ENCODE assay signal across 12 cellular contexts in the genomic region with DNA sequence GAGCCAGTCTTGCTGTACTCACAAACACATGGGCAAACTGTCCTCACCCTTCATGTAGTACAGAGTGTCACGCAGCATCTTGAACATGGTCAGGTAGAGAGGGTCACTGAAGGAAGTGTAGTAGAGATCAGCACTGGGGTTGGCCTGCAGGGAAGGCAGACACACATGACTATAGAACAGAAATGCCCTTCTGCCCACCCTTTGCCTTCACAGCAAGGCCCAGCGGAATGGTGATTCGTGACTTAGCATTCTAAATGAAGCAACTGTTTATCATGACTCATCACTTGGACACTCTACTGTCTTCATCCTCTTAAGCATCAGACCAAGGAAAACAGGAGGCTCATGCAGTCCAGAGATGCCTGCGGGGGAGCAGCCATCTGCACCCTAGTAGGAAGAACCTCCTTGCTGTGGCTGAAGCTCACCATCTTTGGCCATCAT. TPM values are rescaled to one million over a fixed set of nuclear protein-coding genes. Genes with fewer than 3 reads are reported as not detected.
DNase-seq lines count a peak whose midpoint lies in the region; ATAC-seq and TF ChIP-seq lines count a peak whose summit lies in the region.
"Had no signal": no experiment of that assay in that cellular context is flagged by ENCODE, and none has a peak within 500 bp of the region (broad histone marks: within the 10 kb centered on the region; RNA-seq: fewer than 3 reads in every experiment).

No MANE protein-coding gene starts in this region.

- WGBS in psoas muscle, 3 donors: 81 to 88% (median 88%) methylated on average over 4 of the region's 4 CpGs

- no peak overlapping the region for H3K27ac ChIP-seq in psoas muscle
- H3K27ac ChIP-seq: SK-N-MC had no signal

- H3K36me3 ChIP-seq in psoas muscle (ENCODE audit: insufficient read depth in 1 of 2, low read depth in 1 of 2): peaks cover 15 to 97% of the 10 kb centered on the region in 2 donors

- no peaks in the 10 kb centered on the region for H3K4me1 ChIP-seq in psoas muscle

- H3K4me3 ChIP-seq in fibroblast of the aortic adventitia (ENCODE audit: low read depth, low read length) (no peak overlapping the region), psoas muscle (no peak overlapping the region)
- H3K4me3 ChIP-seq: SK-N-MC had no signal

- H3K27me3 ChIP-seq in psoas muscle (ENCODE audit: insufficient read depth in 3 of 3, low read length in 2 of 3): no peaks in the 10 kb centered on the region

- peak; percentile 37 to 80 (median 67) for ATAC-seq in psoas muscle
- ATAC-seq in HG03378 (IDR thresholded peaks at IDR 0.05; ENCODE audit: unreplicated experiment): no peak
- no peak for ATAC-seq in GM21717 (IDR thresholded peaks at IDR 0.05; ENCODE audit: unreplicated experiment)
- ATAC-seq in HG02763 (IDR thresholded peaks at IDR 0.05; ENCODE audit: unreplicated experiment): no peak
- ATAC-seq: esophagus mucosa had no signal

- no peaks in the 10 kb centered on the region for H3K9me3 ChIP-seq in psoas muscle

- intact Hi-C loops in psoas muscle (cut with DNase I): no loop called here

- DNase-seq in H4 (ENCODE audit: low spot score) (peak; percentile 15), SK-MEL-5 (ENCODE audit: low read depth, low spot score) (peak; percentile 45), fibroblast of the aortic adventitia (ENCODE audit: low read depth) (peak; percentile 84), psoas muscle (no peak)
- no peak for DNase-seq in effector CD8-positive, alpha-beta T cell (lab: John Stamatoyannopoulos, UW)
- DNase-seq: activated T-cell treated with anti-CD3 and anti-CD28 coated beads, Interleukin-2, amount 50 U/mL, for 48 hours had no signal

- TF ChIP-seq CTCF in fibroblast of the aortic adventitia (IDR thresholded peaks at IDR 0.05; ENCODE audit: insufficient read depth, low read length): no peak
- TF ChIP-seq CTCF in psoas muscle (IDR thresholded peaks at IDR 0.05): no peak

- in situ Hi-C loops in SK-MEL-5 (cut with HindIII; ENCODE audit: low pct_unique_long_range_greater_than_20kb, low sequenced_read_pairs): no loop called here

RNA-seq across cellular contexts. Expression of gene SERPIND1, which starts 33.4 kb away (rescaled TPM):
- total RNA-seq in H4 (2014; rRNA removed; shearing (Covaris generic)): not detected in 2 replicates
- 0.34 TPM in 1 of 2 replicates, not detected in the other for total RNA-seq in SK-MEL-5 (2014; rRNA removed; shearing (Covaris generic))
- 0.11 and 0.44 TPM in 2 replicates for polyA plus RNA-seq in SK-MEL-5 (2015; cell fraction: cytosol; rRNA removed)
- not detected in 2 replicates for polyA plus RNA-seq in SK-MEL-5 (2015; cell fraction: nucleus; rRNA removed)
- total RNA-seq in fibroblast of the aortic adventitia (ENCODE audit: low replicate concordance) (0.09 TPM in 1 of 2 replicates, not detected in the other), psoas muscle (not detected)
- polyA plus RNA-seq in psoas muscle: under 1 TPM; 0.03 to 0.12 (median 0.07) TPM
- total RNA-seq: neural crest cell had no signal

RNA-seq across cellular contexts. Expression of gene PI4KA, which starts 51.3 kb away (rescaled TPM):
- 12.6 and 19.6 TPM in 2 replicates for total RNA-seq in H4 (2014; rRNA removed; shearing (Covaris generic))
- total RNA-seq in SK-MEL-5 (2014; rRNA removed; shearing (Covaris generic)): 29.3 and 33.6 TPM in 2 replicates
- polyA plus RNA-seq in SK-MEL-5 (2015; cell fraction: cytosol; rRNA removed): 79.4 and 81.2 TPM in 2 replicates
- 114 and 183 TPM in 2 replicates for polyA plus RNA-seq in SK-MEL-5 (2015; cell fraction: nucleus; rRNA removed)
- 34.8 and 49.9 TPM in 2 replicates for total RNA-seq in fibroblast of the aortic adventitia (ENCODE audit: low replicate concordance)
- total RNA-seq in psoas muscle: 10 to 100 TPM; 38.2 to 52.6 (median 43.1) TPM
- 10 to 100 TPM; 22.7 to 41.0 (median 37.8) TPM for polyA plus RNA-seq in psoas muscle

RNA-seq across cellular contexts. Expression of gene SNAP29, which starts 51.5 kb away (rescaled TPM):
- 5.0 and 6.1 TPM in 2 replicates for total RNA-seq in H4 (2014; rRNA removed; shearing (Covaris generic))
- total RNA-seq in SK-MEL-5 (2014; rRNA removed; shearing (Covaris generic)): 10.0 and 10.7 TPM in 2 replicates
- polyA plus RNA-seq in SK-MEL-5 (2015; cell fraction: cytosol; rRNA removed): 25.2 and 26.1 TPM in 2 replicates
- polyA plus RNA-seq in SK-MEL-5 (2015; cell fraction: nucleus; rRNA removed): 4.0 and 6.4 TPM in 2 replicates
- 10.6 and 15.5 TPM in 2 replicates for total RNA-seq in fibroblast of the aortic adventitia (ENCODE audit: low replicate concordance)
- total RNA-seq in psoas muscle: 10 to 100 TPM; 23.0 to 46.3 (median 26.2) TPM
- 10 to 100 TPM; 19.1 to 37.7 (median 28.1) TPM for polyA plus RNA-seq in psoas muscle

Comparison
In these comparisons a context has a peak if more than half of its experiments do, and no peak if none do; other contexts are left out.
1. DNase-seq: peak in H4 (single experiment), SK-MEL-5 (single experiment) and fibroblast of the aortic adventitia (single experiment); none in psoas muscle (0 of 2) and effector CD8-positive, alpha-beta T cell (single experiment).
2. ATAC-seq: peak in psoas muscle (4 of 4); none in HG03378 (single experiment), GM21717 (single experiment) and HG02763 (single experiment).